26 cellular contexts compared by ENCODE assay signal in the genomic region with DNA sequence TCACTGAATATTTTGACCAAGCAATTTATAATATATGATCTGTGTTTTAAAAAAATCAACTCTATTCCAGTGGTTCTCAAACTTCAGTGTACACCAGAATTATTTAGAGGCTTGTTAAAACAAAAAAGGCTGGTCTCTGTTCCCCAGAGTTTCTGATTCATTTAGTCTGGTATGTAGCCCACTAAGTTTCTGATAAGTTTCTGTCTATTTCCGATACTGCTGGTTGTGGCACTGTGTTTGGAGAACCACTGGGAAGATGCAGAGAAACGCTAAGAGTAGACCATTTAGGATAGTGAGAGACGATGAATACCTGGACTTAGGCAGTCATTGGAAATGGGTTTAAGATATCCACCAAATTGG.
"Had no signal": no experiment of that assay in that cellular context is flagged by ENCODE, and none has a peak within 500 bp of the region (broad histone marks: within the 10 kb centered on the region; RNA-seq: fewer than 3 reads in every experiment).

No MANE protein-coding gene starts in this region.

- ATAC-seq: effector memory CD8-positive, alpha-beta T cell; foreskin keratinocyte; heart right ventricle; left colon; natural killer cell; sciatic nerve; stimulated activated effector memory CD8-positive, alpha-beta T cell treated with anti-CD3 and anti-CD28 coated beads, Interleukin-12 subunit alpha, Interleukin-12 subunit beta, amount 100 ng/mL, for 72 hours had no signal

- H3K9me3 ChIP-seq: esophagus squamous epithelium, heart right ventricle, left ventricle myocardium inferior, lower lobe of right lung, prostate gland, right atrium auricular region, stomach, tibial artery had no signal

- DNase-seq: central memory CD4-positive, alpha-beta T cell; cortex of kidney; effector memory CD8-positive, alpha-beta T cell; esophagus squamous epithelium; foreskin keratinocyte; glutamatergic neuron; heart right ventricle; hypothalamus; immature natural killer cell; islet precursor cell; kidney glomerular epithelial cell; left colon; left ventricle myocardium inferior; lower lobe of right lung; natural killer cell; stimulated activated CD4-positive, alpha-beta T cell treated with anti-CD3 and anti-CD28 coated beads, Interleukin-2, amount 100 ng/mL, for 24 hours; stimulated activated CD4-positive, alpha-beta T cell treated with anti-CD3 and anti-CD28 coated beads, Interleukin-4, amount 100 ng/mL, for 24 hours; stimulated activated naive CD4-positive, alpha-beta T cell treated with Interleukin-2 at 50 U/mL for 16 hours; stomach; tibial artery had no signal

- H3K27me3 ChIP-seq: esophagus squamous epithelium, foreskin keratinocyte, heart right ventricle, right atrium auricular region, stomach, tibial artery had no signal

- FAIRE-seq: endometrium had no signal

- H3K27ac Mint-ChIP-seq: effector memory CD8-positive, alpha-beta T cell; immature natural killer cell; natural killer cell; stimulated activated effector memory CD8-positive, alpha-beta T cell treated with anti-CD3 and anti-CD28 coated beads, Interleukin-12 subunit alpha, Interleukin-12 subunit beta, amount 100 ng/mL, for 72 hours; type B pancreatic cell had no signal

- H3K9me3 Mint-ChIP-seq: stimulated activated effector memory CD8-positive, alpha-beta T cell treated with anti-CD3 and anti-CD28 coated beads, Interleukin-12 subunit alpha, Interleukin-12 subunit beta, amount 100 ng/mL, for 72 hours; type B pancreatic cell had no signal

- H3K4me1 ChIP-seq: esophagus squamous epithelium, foreskin keratinocyte, heart right ventricle, left ventricle myocardium inferior, lower lobe of right lung, prostate gland, right atrium auricular region, stomach, tibial artery had no signal

- H3K36me3 ChIP-seq: esophagus squamous epithelium, heart right ventricle, left ventricle myocardium inferior, lower lobe of right lung, prostate gland, right atrium auricular region, stomach, tibial artery had no signal

- H3K27me3 Mint-ChIP-seq: effector memory CD8-positive, alpha-beta T cell had no signal

- H3K4me3 ChIP-seq: esophagus squamous epithelium, heart right ventricle, left ventricle myocardium inferior, lower lobe of right lung, prostate gland, right atrium auricular region, stomach, tibial artery had no signal

- H3K36me3 Mint-ChIP-seq: immature natural killer cell; natural killer cell; stimulated activated effector memory CD8-positive, alpha-beta T cell treated with anti-CD3 and anti-CD28 coated beads, Interleukin-12 subunit alpha, Interleukin-12 subunit beta, amount 100 ng/mL, for 72 hours; type B pancreatic cell had no signal

- H3K27ac ChIP-seq: esophagus squamous epithelium, foreskin keratinocyte, heart right ventricle, left ventricle myocardium inferior, lower lobe of right lung, prostate gland, right atrium auricular region, stomach, tibial artery had no signal

- H3K4me1 Mint-ChIP-seq: immature natural killer cell; natural killer cell; stimulated activated effector memory CD8-positive, alpha-beta T cell treated with anti-CD3 and anti-CD28 coated beads, Interleukin-12 subunit alpha, Interleukin-12 subunit beta, amount 100 ng/mL, for 72 hours had no signal

- H3K4me3 Mint-ChIP-seq: effector memory CD8-positive, alpha-beta T cell; immature natural killer cell; natural killer cell; stimulated activated effector memory CD8-positive, alpha-beta T cell treated with anti-CD3 and anti-CD28 coated beads, Interleukin-12 subunit alpha, Interleukin-12 subunit beta, amount 100 ng/mL, for 72 hours; type B pancreatic cell had no signal
